In the genomic region with DNA sequence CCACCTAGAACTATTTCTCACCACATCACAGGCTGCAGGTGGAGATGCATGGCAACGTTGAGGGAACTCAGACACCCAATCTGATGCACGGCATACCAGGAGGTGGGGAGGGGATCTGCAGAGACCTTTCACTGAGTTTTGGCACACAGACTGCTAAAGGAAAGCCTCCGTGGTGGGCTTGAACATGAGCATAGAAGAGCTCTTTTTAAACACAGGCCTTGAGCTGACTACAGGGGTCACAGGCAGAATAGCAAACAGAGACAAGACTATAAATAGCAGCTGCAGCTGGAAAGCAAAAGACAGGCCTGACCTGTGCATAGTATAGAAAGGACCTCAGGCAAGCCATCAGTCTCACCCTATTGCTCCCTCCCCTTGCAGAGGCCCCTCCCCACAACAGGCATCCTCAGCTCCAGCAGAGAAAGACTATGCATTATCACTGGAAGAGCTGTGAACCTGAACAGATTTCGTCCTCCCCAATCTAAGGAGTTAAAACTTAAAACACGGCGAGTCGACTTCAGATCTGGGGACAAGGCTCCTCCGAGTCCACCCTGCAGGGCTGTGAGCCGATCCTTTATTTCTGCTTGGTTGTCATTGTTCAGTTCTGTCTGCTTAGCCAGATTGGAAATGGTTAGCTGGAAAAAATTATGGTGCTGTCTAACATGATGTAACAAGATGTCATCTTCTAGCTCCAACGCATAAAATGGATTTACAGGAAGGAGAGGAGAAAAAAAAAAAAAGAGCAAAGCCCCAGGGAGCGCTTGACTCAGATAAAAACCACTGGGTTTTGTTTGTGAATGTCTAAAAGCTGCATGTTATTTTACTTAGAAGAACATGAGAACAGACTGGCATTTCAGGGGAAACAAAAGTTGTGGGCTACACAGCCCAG, we compare ENCODE assay signal across 8 cellular contexts. TPM values are rescaled to one million over a fixed set of nuclear protein-coding genes. Genes with fewer than 3 reads are reported as not detected.
DNase-seq lines count a peak whose midpoint lies in the region; ATAC-seq, FAIRE-seq and TF ChIP-seq lines count a peak whose summit lies in the region.

No MANE protein-coding gene starts in this region.

- H3K27me3 ChIP-seq in muscle layer of colon (ENCODE audit: control insufficient read depth in 1 of 2, insufficient read depth in 2 of 2, low read length in 2 of 2) = no peaks in the 10 kb centered on the region

- H3K27ac Mint-ChIP-seq in HFFc6 = peak overlapping the region; percentile 73

- H3K4me1 Mint-ChIP-seq in HFFc6 (ENCODE audit: low read depth) = peaks cover 39% of the 10 kb centered on the region

- H3K27ac ChIP-seq in SK-N-MC = peak overlapping the region; percentile 98
- H3K27ac ChIP-seq in muscle layer of colon (ENCODE audit: low read depth, low read length) = peak overlapping the region; percentile 36

- H3K4me3 ChIP-seq in SK-N-MC = peak overlapping the region; percentile 69
- H3K4me3 ChIP-seq in cardiac fibroblast (replicated peaks in 1 of 2; ENCODE audit: low read depth in 2 of 2, low read length in 2 of 2) = peak overlapping the region in 1 of 2 donors; percentile 26
- H3K4me3 ChIP-seq in muscle layer of colon (ENCODE audit: low read depth in 1 of 2, low read length in 2 of 2) = peak overlapping the region in 1 of 2 donors; percentile 10

- no peak for ATAC-seq in HG02642 (IDR thresholded peaks at IDR 0.05; ENCODE audit: poor library complexity, unreplicated experiment)

- H3K27me3 Mint-ChIP-seq in HFFc6 (ENCODE audit: insufficient read depth) = no peaks in the 10 kb centered on the region

- no peaks in the 10 kb centered on the region for H3K9me3 Mint-ChIP-seq in HFFc6

- H3K36me3 ChIP-seq in SK-N-MC (ENCODE audit: insufficient read depth, low read length) = no peaks in the 10 kb centered on the region
- H3K36me3 ChIP-seq in muscle layer of colon (ENCODE audit: insufficient read depth, low read length) = no peaks in the 10 kb centered on the region

- no peak for FAIRE-seq in frontal cortex (lab: Jason Lieb, UNC)
- FAIRE-seq in HTR-8/SVneo (lab: Jason Lieb, UNC) = no peak

- no peaks in the 10 kb centered on the region for H3K36me3 Mint-ChIP-seq in HFFc6 (ENCODE audit: low read depth)

- in situ Hi-C loops in Caki2 (cut with HindIII; ENCODE audit: low pct_unique_long_range_greater_than_20kb, low sequenced_read_pairs) = no loop called here

- peaks cover 19% of the 10 kb centered on the region for H3K4me1 ChIP-seq in muscle layer of colon (ENCODE audit: insufficient read depth, low read length)

- H3K9ac ChIP-seq in SK-N-MC (ENCODE audit: insufficient read length) = peak overlapping the region; percentile 70
- H3K9ac ChIP-seq in muscle layer of colon (ENCODE audit: low read length) = no peak overlapping the region

- DNase-seq in Caki2 (ENCODE audit: low read depth) (peak; percentile 14), HFFc6 (peak; percentile 36), SK-N-MC (ENCODE audit: low read depth, low spot score) (peak; percentile 89), cardiac fibroblast (ENCODE audit: low read depth in 2 of 2) (peak; percentile 79 to 93), frontal cortex (ENCODE audit: low spot score in 2 of 2) (no peak), HTR-8/SVneo (ENCODE audit: insufficient read length, low spot score) (no peak)

- no peaks in the 10 kb centered on the region for H3K9me3 ChIP-seq in SK-N-MC (ENCODE audit: low read depth, low read length)
- H3K9me3 ChIP-seq in muscle layer of colon (ENCODE audit: low read length) = no peaks in the 10 kb centered on the region

- no peak for TF ChIP-seq CTCF in HFFc6 (IDR thresholded peaks at IDR 0.05)
- TF ChIP-seq CTCF in cardiac fibroblast (IDR thresholded peaks at IDR 0.05; ENCODE audit: low read depth, low read length) = no peak

- H3K4me3 Mint-ChIP-seq in HFFc6 = peak overlapping the region; percentile 67

RNA-seq across cellular contexts. Expression of a gene that starts 25.3 kb away (rescaled TPM):
- total RNA-seq in Caki2 (2014; rRNA removed; shearing (Covaris generic); ENCODE audit: low replicate concordance) = 4.0 and 36.0 TPM in 2 replicates
- 10 to 100 TPM; 21.0 to 27.0 (median 23.0) TPM for total RNA-seq in HFFc6 (2021; fragmentation: NEBNext Ultra II Directional; extraction: Animal tissue kit (Norgen Biotek cat#: 25700))
- 23.6 TPM for total RNA-seq in frontal cortex

Comparison
In these comparisons a context has a peak if more than half of its experiments do, and no peak if none do; other contexts are left out.
1. DNase-seq: peak in Caki2 (single experiment), HFFc6 (single experiment), SK-N-MC (single experiment) and cardiac fibroblast (2 of 2); none in frontal cortex (0 of 2) and HTR-8/SVneo (single experiment).